Comparison of ENCODE assay signal across 8 cellular contexts in the genomic region with DNA sequence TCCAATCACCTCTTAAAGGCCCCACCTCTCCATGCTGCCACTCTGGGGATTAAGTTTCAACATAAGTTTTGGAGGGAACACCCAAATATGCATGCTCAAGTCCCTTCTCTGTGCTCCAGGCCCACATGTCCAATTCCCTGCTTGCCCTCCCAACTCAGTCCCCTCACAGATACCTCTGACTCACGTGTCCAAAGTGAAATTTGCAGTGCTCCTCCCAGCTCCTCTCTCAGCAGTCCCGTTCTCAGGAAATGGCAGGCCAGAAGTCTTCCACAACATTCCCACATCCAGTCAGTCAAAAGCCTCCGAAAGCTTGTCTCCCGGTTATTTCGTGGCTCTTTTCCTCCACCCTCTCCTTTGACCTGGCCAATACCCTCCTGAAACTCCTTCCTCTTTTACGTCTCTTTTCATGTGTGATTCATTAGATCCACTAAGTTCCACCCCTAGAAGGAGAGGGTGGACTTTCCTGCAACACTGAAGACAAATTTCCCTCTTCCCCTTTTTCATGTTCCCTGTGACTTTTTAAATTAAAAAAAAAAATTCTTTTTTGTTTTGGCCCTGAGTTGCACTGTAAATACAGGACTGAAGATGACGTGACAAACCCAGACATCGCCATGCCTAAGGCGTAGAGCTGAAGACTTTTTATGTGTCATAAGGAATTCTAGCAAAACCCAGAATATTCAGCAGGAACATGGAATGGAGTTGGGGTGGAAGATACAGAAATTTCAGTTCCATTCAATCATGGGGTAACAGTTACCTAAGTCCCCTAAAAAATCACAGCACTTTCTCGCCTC. TPM values are rescaled to one million over a fixed set of nuclear protein-coding genes. Genes with fewer than 3 reads are reported as not detected.
DNase-seq lines count a peak whose midpoint lies in the region; ATAC-seq and TF ChIP-seq lines count a peak whose summit lies in the region.

No MANE protein-coding gene starts in this region.

- no peaks in the 10 kb centered on the region for H3K27me3 Mint-ChIP-seq in stimulated activated memory B cell treated with anti-CD40 and anti-IgM and Interleukin-4, amounts not matched to agents 10 μg/mL and 1 μg/mL and 100 μg/mL, for 72 hours

- no peak for TF ChIP-seq CTCF in HEK293 (tag by site-specific recombination; IDR thresholded peaks at IDR 0.05)
- no peak for TF ChIP-seq CTCF in hepatocyte (IDR thresholded peaks at IDR 0.05; ENCODE audit: poor library complexity)

- H3K36me3 ChIP-seq in HEK293 (ENCODE audit: control insufficient read depth in 2 of 2, insufficient read depth in 1 of 2, low read length in 2 of 2) (no peaks in the 10 kb centered on the region), hepatocyte (replicated peaks; ENCODE audit: insufficient read depth, low read depth) (no peaks in the 10 kb centered on the region)

- H3K4me1 Mint-ChIP-seq in stimulated activated memory B cell treated with anti-CD40 and anti-IgM and Interleukin-4, amounts not matched to agents 10 μg/mL and 1 μg/mL and 100 μg/mL, for 72 hours: peaks cover 86% of the 10 kb centered on the region

- no peak overlapping the region for H3K4me2 ChIP-seq in hepatocyte

- H3K27ac ChIP-seq in HEK293 (ENCODE audit: extremely low read depth, low read depth, low read length) (no peak overlapping the region), hepatocyte (peak overlapping the region; percentile 86)

- 85% methylated on average over 10 of the region's 10 CpGs for whole genome bisulfite sequencing in hepatocyte (ENCODE audit: low lambda C conversion rate, missing lambda C conversion rate)

- DNase-seq in SKM-1 (lab: John Stamatoyannopoulos, UW; ENCODE audit: unreplicated experiment) (peak; percentile 36), hepatocyte (ENCODE audit: low spot score) (no peak), NCI-H2227 treated with DMSO at 0.1 percent for 48 hours (lab: John Stamatoyannopoulos, UW) (no peak), HUDEP-2 (lab: John Stamatoyannopoulos, UW; ENCODE audit: unreplicated experiment in 76 of 76) (no peak)

- H3K27me3 ChIP-seq in hepatocyte: no peaks in the 10 kb centered on the region

- no peaks in the 10 kb centered on the region for H4K20me1 ChIP-seq in hepatocyte (ENCODE audit: insufficient read depth, poor library complexity, severe bottlenecking)

- H3K4me3 ChIP-seq in HEK293 (ENCODE audit: low read depth, low read length) (no peak overlapping the region), hepatocyte (no peak overlapping the region)

- peak overlapping the region; percentile 83 for H3K4me3 Mint-ChIP-seq in stimulated activated memory B cell treated with anti-CD40 and anti-IgM and Interleukin-4, amounts not matched to agents 10 μg/mL and 1 μg/mL and 100 μg/mL, for 72 hours

- no peaks in the 10 kb centered on the region for H3K9me2 ChIP-seq in hepatocyte (replicated peaks; ENCODE audit: insufficient read depth)

- H3K36me3 Mint-ChIP-seq in stimulated activated memory B cell treated with anti-CD40 and anti-IgM and Interleukin-4, amounts not matched to agents 10 μg/mL and 1 μg/mL and 100 μg/mL, for 72 hours: peaks cover 39% of the 10 kb centered on the region

- peaks cover 10% of the 10 kb centered on the region for H3K79me2 ChIP-seq in hepatocyte

- POLR2A ChIA-PET in HEK293 (lab: Yijun Ruan, JAX): interaction anchor here (0.6 to 0.9 kb wide), 2 partner anchors 30 to 271 kb away, joined by 3 read pairs; no protein-coding TSS in a partner anchor

- ATAC-seq in stimulated activated memory B cell treated with anti-CD40 and anti-IgM and Interleukin-4, amounts not matched to agents 10 μg/mL and 1 μg/mL and 100 μg/mL, for 72 hours: no peak
- ATAC-seq in HG02852 (IDR thresholded peaks at IDR 0.05; ENCODE audit: unreplicated experiment): no peak
- ATAC-seq in HG03175 (IDR thresholded peaks at IDR 0.05; ENCODE audit: unreplicated experiment): no peak

- H3K9me3 Mint-ChIP-seq in stimulated activated memory B cell treated with anti-CD40 and anti-IgM and Interleukin-4, amounts not matched to agents 10 μg/mL and 1 μg/mL and 100 μg/mL, for 72 hours: no peaks in the 10 kb centered on the region

- H3K4me1 ChIP-seq in HEK293 (ENCODE audit: control insufficient read depth, insufficient read depth, low read length) (peaks cover 22% of the 10 kb centered on the region), hepatocyte (ENCODE audit: insufficient read depth) (peaks cover 26% of the 10 kb centered on the region)

- no peak overlapping the region for H2AFZ ChIP-seq in hepatocyte

- no peaks in the 10 kb centered on the region for H3K9me3 ChIP-seq in HEK293 (ENCODE audit: control insufficient read depth, insufficient read depth, low read depth, low read length)
- H3K9me3 ChIP-seq in hepatocyte (ENCODE audit: low read depth): no peaks in the 10 kb centered on the region

- CTCF ChIA-PET in HEK293 (lab: Yijun Ruan, JAX): interaction anchor here (0.6 kb wide), 1 partner anchor 9 kb away, joined by 3 read pairs; no protein-coding TSS in a partner anchor

- peak overlapping the region; percentile 93 for H3K27ac Mint-ChIP-seq in stimulated activated memory B cell treated with anti-CD40 and anti-IgM and Interleukin-4, amounts not matched to agents 10 μg/mL and 1 μg/mL and 100 μg/mL, for 72 hours

TF ChIP-seq in HEK293, 187 proteins besides CTCF, POLR2A, EP300 and RAD21:
- TF ChIP-seq, protein P1, sequence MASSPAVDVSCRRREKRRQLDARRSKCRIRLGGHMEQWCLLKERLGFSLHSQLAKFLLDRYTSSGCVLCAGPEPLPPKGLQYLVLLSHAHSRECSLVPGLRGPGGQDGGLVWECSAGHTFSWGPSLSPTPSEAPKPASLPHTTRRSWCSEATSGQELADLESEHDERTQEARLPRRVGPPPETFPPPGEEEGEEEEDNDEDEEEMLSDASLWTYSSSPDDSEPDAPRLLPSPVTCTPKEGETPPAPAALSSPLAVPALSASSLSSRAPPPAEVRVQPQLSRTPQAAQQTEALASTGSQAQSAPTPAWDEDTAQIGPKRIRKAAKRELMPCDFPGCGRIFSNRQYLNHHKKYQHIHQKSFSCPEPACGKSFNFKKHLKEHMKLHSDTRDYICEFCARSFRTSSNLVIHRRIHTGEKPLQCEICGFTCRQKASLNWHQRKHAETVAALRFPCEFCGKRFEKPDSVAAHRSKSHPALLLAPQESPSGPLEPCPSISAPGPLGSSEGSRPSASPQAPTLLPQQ (tag by site-specific recombination; IDR thresholded peaks at IDR 0.05): 0 out of 2 replicates have a peak, but pooled peaks have one; percentile 31
- TF ChIP-seq ZNF221 (tag by site-specific recombination; IDR thresholded peaks at IDR 0.05; ENCODE audit: borderline replicate concordance): no peak

RNA-seq across cellular contexts. Expression of gene MGAT1, which starts 12.8 kb away (rescaled TPM):
- total RNA-seq in hepatocyte: 137 and 152 TPM in 2 replicates
- 149 and 151 TPM in 2 replicates for polyA plus RNA-seq in hepatocyte

RNA-seq across cellular contexts. Expression of gene ZFP62, which starts 45.6 kb away (rescaled TPM):
- total RNA-seq in hepatocyte: 30.0 and 31.7 TPM in 2 replicates
- 13.5 and 18.0 TPM in 2 replicates for polyA plus RNA-seq in hepatocyte
